In the genomic region with DNA sequence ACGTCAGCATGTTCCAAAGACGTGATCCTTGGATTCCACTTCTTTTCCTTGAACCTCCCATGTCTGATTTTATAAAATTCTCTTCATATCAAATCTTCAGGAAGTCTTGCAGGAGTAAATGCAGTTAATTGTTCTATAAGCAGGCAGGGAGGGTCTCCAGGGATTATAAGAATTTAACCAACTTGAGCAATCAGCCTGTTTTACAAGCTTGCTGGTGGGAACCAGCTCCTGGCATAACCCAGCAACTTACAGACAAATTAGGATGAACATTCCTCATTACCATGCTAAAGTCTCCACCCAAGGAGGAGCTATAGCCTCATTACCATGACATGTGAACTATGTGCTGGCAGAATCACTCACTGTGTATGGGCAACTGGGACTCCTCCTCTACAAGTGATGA, we compare ENCODE assay signal across 21 cellular contexts. TPM values are rescaled to one million over a fixed set of nuclear protein-coding genes. Genes with fewer than 3 reads are reported as not detected.
"Had no signal": no experiment of that assay in that cellular context is flagged by ENCODE, and none has a peak within 500 bp of the region (broad histone marks: within the 10 kb centered on the region; RNA-seq: fewer than 3 reads in every experiment).

No MANE protein-coding gene starts in this region.

RNA-seq across cellular contexts. Expression of a gene that starts 31.5 kb away (rescaled TPM):
- total RNA-seq: dermis microvascular lymphatic vessel endothelial cell; endodermal cell; esophagus mucosa; fibroblast of lung; fibroblast of villous mesenchyme; glomerular endothelial cell; kidney epithelial cell; lung microvascular endothelial cell; mesothelial cell of epicardium; myocyte; naive thymus-derived CD8-positive, alpha-beta T cell had no signal
- polyA plus RNA-seq: fibroblast of lung; keratinocyte; naive thymus-derived CD8-positive, alpha-beta T cell had no signal

RNA-seq across cellular contexts. Expression of a gene that starts 32.6 kb away (rescaled TPM):
- total RNA-seq: colonic mucosa; dermis microvascular lymphatic vessel endothelial cell; endodermal cell; esophagus mucosa; esophagus squamous epithelium; fibroblast of lung; fibroblast of villous mesenchyme; gastrocnemius medialis; glomerular endothelial cell; heart right ventricle; kidney epithelial cell; left cardiac atrium; left ventricle myocardium superior; lower leg skin; lower lobe of right lung; lung microvascular endothelial cell; mesothelial cell of epicardium; mucosa of descending colon; myocyte; naive thymus-derived CD8-positive, alpha-beta T cell had no signal
- polyA plus RNA-seq: fibroblast of lung; keratinocyte; naive thymus-derived CD8-positive, alpha-beta T cell had no signal
